Comparison of ENCODE assay signal across 34 cellular contexts in genomic region chr3:129769616-129770015, GRCh38.
"Had no signal": no experiment of that assay in that cellular context is flagged by ENCODE, and none has a peak within 500 bp of the region (broad histone marks: within the 10 kb centered on the region; RNA-seq: fewer than 3 reads in every experiment).

No MANE protein-coding gene starts in this region.

- H3K27ac ChIP-seq: KMS-11 had no signal

- H3K9me3 ChIP-seq: MG63 had no signal

- H3K9ac ChIP-seq: KMS-11 had no signal

- DNase-seq: Kasumi-1, MG63, MM.1S, MV-4-11, NCI-H1048, NCI-H1092, NCI-H1092 treated with DMSO at 0.1 percent for 48 hours, NCI-H1105 treated with DMSO at 0.1 percent for 48 hours, NCI-H1417, NCI-H1417 treated with DMSO at 0.1 percent for 48 hours, NCI-H1436, NCI-H1436 treated with DMSO at 0.1 percent for 48 hours, NCI-H146, NCI-H1694, NCI-H1694 treated with DMSO at 0.1 percent for 48 hours, NCI-H187, NCI-H187 treated with DMSO at 0.1 percent for 48 hours, NCI-H1930, NCI-H2029, NCI-H2029 treated with DMSO at 0.1 percent for 48 hours, NCI-H2081, NCI-H2081 treated with DMSO at 0.1 percent for 48 hours, NCI-H2107, NCI-H2171, NCI-H2171 treated with DMSO at 0.1 percent for 48 hours, NCI-H2227 treated with DMSO at 0.1 percent for 48 hours, NCI-H226, NCI-H345, NCI-H446, NCI-H446 treated with DMSO at 0.1 percent for 48 hours, NCI-H510A, NCI-H510A treated with DMSO at 0.1 percent for 48 hours, NCI-H524 had no signal

- H3K4me3 ChIP-seq: MG63 had no signal

- H3K36me3 ChIP-seq: MG63 had no signal

- H3K4me2 ChIP-seq: KMS-11 had no signal

- H3K27me3 ChIP-seq: MG63 had no signal
